ENCODE assay signal across 8 cellular contexts in the genomic region with DNA sequence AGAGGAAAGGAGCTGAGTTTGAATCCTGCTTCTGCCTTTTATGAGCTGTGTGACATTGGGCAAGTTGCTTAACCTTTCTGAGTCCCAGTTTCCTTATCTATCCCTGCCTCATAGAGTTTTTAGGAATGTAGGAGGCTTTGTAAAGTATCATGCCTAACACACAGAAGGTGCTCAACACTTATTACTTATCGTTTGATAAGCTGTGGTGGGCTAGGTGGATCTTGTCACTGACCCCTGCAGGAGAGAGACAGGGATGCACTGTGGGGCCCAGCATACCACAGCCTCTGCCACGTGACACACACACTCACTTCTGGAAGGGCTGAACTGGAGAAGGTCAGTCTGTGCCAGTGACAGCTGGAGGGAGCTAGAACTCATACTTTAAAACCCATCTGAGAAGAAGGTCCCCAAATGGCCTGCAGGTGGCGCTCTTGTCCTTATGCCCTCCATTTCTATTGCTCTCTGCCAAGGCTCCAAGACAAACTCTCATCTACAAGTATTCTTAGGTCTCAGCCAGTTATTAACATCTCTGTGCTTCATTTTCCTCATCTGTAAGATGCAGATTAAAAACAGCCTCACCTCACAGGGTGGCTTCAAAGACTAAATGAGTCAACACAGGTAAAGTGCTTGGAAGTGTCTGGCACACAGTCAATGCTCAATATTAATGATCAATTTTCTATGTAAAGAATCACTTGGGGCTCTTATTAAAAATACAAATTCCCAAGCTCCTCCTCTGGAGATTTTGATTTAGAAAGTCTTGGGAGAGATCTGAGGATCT. TPM values are rescaled to one million over a fixed set of nuclear protein-coding genes. Genes with fewer than 3 reads are reported as not detected.
A peak's percentile ranks its signal among the peaks of the same experiment; 100 is the strongest.
DNase-seq lines count a peak whose midpoint lies in the region; ATAC-seq and TF ChIP-seq lines count a peak whose summit lies in the region.

No MANE protein-coding gene starts in this region.

- H3K36me3 Mint-ChIP-seq in activated CD4-positive, alpha-beta memory T cell treated with anti-CD3 and anti-CD28 coated beads, Interleukin-2, amount 10 ng/mL, durations not matched to agents 7 days and 5 days (ENCODE audit: low read depth), result no peaks in the 10 kb centered on the region
- no peaks in the 10 kb centered on the region for H3K36me3 Mint-ChIP-seq in naive thymus-derived CD4-positive, alpha-beta T cell

- no peaks in the 10 kb centered on the region for H3K9me3 Mint-ChIP-seq in activated CD4-positive, alpha-beta memory T cell treated with anti-CD3 and anti-CD28 coated beads, Interleukin-2, amount 10 ng/mL, durations not matched to agents 7 days and 5 days
- no peaks in the 10 kb centered on the region for H3K9me3 Mint-ChIP-seq in naive thymus-derived CD4-positive, alpha-beta T cell

- H3K27ac Mint-ChIP-seq in activated CD4-positive, alpha-beta memory T cell treated with anti-CD3 and anti-CD28 coated beads, Interleukin-2, amount 10 ng/mL, durations not matched to agents 7 days and 5 days, result no peak overlapping the region
- H3K27ac Mint-ChIP-seq in naive thymus-derived CD4-positive, alpha-beta T cell, result peak overlapping the region in 1 of 9 donors; percentile 47

- no peaks in the 10 kb centered on the region for H3K4me1 Mint-ChIP-seq in activated CD4-positive, alpha-beta memory T cell treated with anti-CD3 and anti-CD28 coated beads, Interleukin-2, amount 10 ng/mL, durations not matched to agents 7 days and 5 days
- H3K4me1 Mint-ChIP-seq in naive thymus-derived CD4-positive, alpha-beta T cell, result peaks cover 0 to 3% (median 0%) of the 10 kb centered on the region in 7 donors

- peak; percentile 56 for DNase-seq in COR-L47 (lab: John Stamatoyannopoulos, UW)
- peak; percentile 27 for DNase-seq in NCI-H748 treated with DMSO at 0.1 percent for 48 hours (lab: John Stamatoyannopoulos, UW)
- DNase-seq in activated CD4-positive, alpha-beta memory T cell treated with anti-CD3 and anti-CD28 coated beads, Interleukin-2, amount 10 ng/mL, durations not matched to agents 7 days and 5 days, result peak; percentile 69
- peak in 3 of 9 donors; percentile 3 to 52 (median 15) for DNase-seq in naive thymus-derived CD4-positive, alpha-beta T cell
- no peak for DNase-seq in suprapubic skin (ENCODE audit: low spot score in 2 of 2)

- H3K4me1 ChIP-seq in naive thymus-derived CD4-positive, alpha-beta T cell (ENCODE audit: control insufficient read depth in 2 of 2, insufficient read depth in 2 of 2, low read length in 2 of 2), result no peaks in the 10 kb centered on the region
- no peaks in the 10 kb centered on the region for H3K4me1 ChIP-seq in suprapubic skin

- no peaks in the 10 kb centered on the region for H3K36me3 ChIP-seq in naive thymus-derived CD4-positive, alpha-beta T cell (ENCODE audit: control insufficient read depth in 2 of 3, insufficient read depth in 3 of 3, low read length in 3 of 3)
- peaks cover 28% of the 10 kb centered on the region for H3K36me3 ChIP-seq in suprapubic skin

- intact Hi-C loops in naive thymus-derived CD4-positive, alpha-beta T cell (cut with micrococcal nuclease), result loop anchor here in 1 of 2 donors (2.0 kb wide), 1 partner anchor 80 kb away; no protein-coding TSS in a partner anchor

- 43% methylated on average over 3 of the region's 3 CpGs for WGBS in suprapubic skin

- ATAC-seq in GM19351 (IDR thresholded peaks at IDR 0.05; ENCODE audit: unreplicated experiment) (peak; percentile 98), HG03442 (IDR thresholded peaks at IDR 0.05; ENCODE audit: unreplicated experiment) (peak; percentile 87), esophagus mucosa (peak; percentile 88)
- peak; percentile 67 for ATAC-seq in naive thymus-derived CD4-positive, alpha-beta T cell

- TF ChIP-seq POLR2A in suprapubic skin (IDR thresholded peaks at IDR 0.05), result no peak

- TF ChIP-seq CTCF in suprapubic skin (IDR thresholded peaks at IDR 0.05), result peak; percentile 40 to 67

- no peaks in the 10 kb centered on the region for H3K9me3 ChIP-seq in naive thymus-derived CD4-positive, alpha-beta T cell (ENCODE audit: control insufficient read depth in 2 of 3, low read length in 3 of 3)
- H3K9me3 ChIP-seq in suprapubic skin, result no peaks in the 10 kb centered on the region

- H3K27me3 Mint-ChIP-seq in activated CD4-positive, alpha-beta memory T cell treated with anti-CD3 and anti-CD28 coated beads, Interleukin-2, amount 10 ng/mL, durations not matched to agents 7 days and 5 days, result peaks cover 3% of the 10 kb centered on the region
- H3K27me3 Mint-ChIP-seq in naive thymus-derived CD4-positive, alpha-beta T cell, result peaks cover 0 to 3% (median 0%) of the 10 kb centered on the region in 5 donors

- H3K4me3 ChIP-seq in naive thymus-derived CD4-positive, alpha-beta T cell (ENCODE audit: low read length), result no peak overlapping the region
- H3K4me3 ChIP-seq in suprapubic skin, result no peak overlapping the region

- H3K4me3 Mint-ChIP-seq in activated CD4-positive, alpha-beta memory T cell treated with anti-CD3 and anti-CD28 coated beads, Interleukin-2, amount 10 ng/mL, durations not matched to agents 7 days and 5 days, result no peak overlapping the region
- H3K4me3 Mint-ChIP-seq in naive thymus-derived CD4-positive, alpha-beta T cell, result no peak overlapping the region

- POLR2A ChIA-PET in activated CD4-positive, alpha-beta memory T cell treated with anti-CD3 and anti-CD28 coated beads, Interleukin-2, amount 10 ng/mL, durations not matched to agents 7 days and 5 days (lab: Charles Lee), result no interaction called here
- POLR2A ChIA-PET in naive thymus-derived CD4-positive, alpha-beta T cell (lab: Charles Lee), result no interaction called here

- no peak overlapping the region for H3K27ac ChIP-seq in naive thymus-derived CD4-positive, alpha-beta T cell (ENCODE audit: low read depth, low read length)
- no peak overlapping the region for H3K27ac ChIP-seq in suprapubic skin

- no peak for TF ChIP-seq EP300 in suprapubic skin (IDR thresholded peaks at IDR 0.05)

- no peaks in the 10 kb centered on the region for H3K27me3 ChIP-seq in naive thymus-derived CD4-positive, alpha-beta T cell (ENCODE audit: control insufficient read depth in 2 of 2, insufficient read depth in 2 of 2, low read length in 2 of 2)
- no peaks in the 10 kb centered on the region for H3K27me3 ChIP-seq in suprapubic skin

- CTCF ChIA-PET in activated CD4-positive, alpha-beta memory T cell treated with anti-CD3 and anti-CD28 coated beads, Interleukin-2, amount 10 ng/mL, durations not matched to agents 7 days and 5 days (lab: Charles Lee), result interaction anchor here (0.7 to 5.9 kb wide), 18 partner anchors 8 to 88 kb away, joined by 3 to 59 read pairs (median 4); no protein-coding TSS in a partner anchor
- CTCF ChIA-PET in naive thymus-derived CD4-positive, alpha-beta T cell (lab: Charles Lee), result interaction anchor here (0.6 kb wide), 1 partner anchor 310 kb away, joined by 4 read pairs; no protein-coding TSS in a partner anchor

RNA-seq across cellular contexts. Expression of gene HACD2, which starts 57.5 kb away (rescaled TPM):
- 10 to 100 TPM; 21.0 to 23.2 TPM for total RNA-seq in activated CD4-positive, alpha-beta memory T cell treated with anti-CD3 and anti-CD28 coated beads, Interleukin-2, amount 10 ng/mL, durations not matched to agents 7 days and 5 days
- total RNA-seq in esophagus mucosa (20.3 TPM), suprapubic skin (10 to 100 TPM; 38.5 to 76.3 (median 52.6) TPM)
- 10 to 100 TPM; 15.9 to 28.3 (median 24.0) TPM for total RNA-seq in naive thymus-derived CD4-positive, alpha-beta T cell
- polyA plus RNA-seq in naive thymus-derived CD4-positive, alpha-beta T cell, result 10 to 100 TPM; 14.7 to 19.8 TPM

Comparison
In these comparisons a context has a peak if more than half of its experiments do, and no peak if none do; other contexts are left out.
1. DNase-seq: peak in COR-L47 (single experiment), NCI-H748 treated with DMSO at 0.1 percent for 48 hours (single experiment) and activated CD4-positive, alpha-beta memory T cell treated with anti-CD3 and anti-CD28 coated beads, Interleukin-2, amount 10 ng/mL, durations not matched to agents 7 days and 5 days (single experiment); none in suprapubic skin (0 of 2).
2. Peak in every context shown above with its lines, with median percentiles within 50 percentile points of each other: ATAC-seq.